In the genomic region with DNA sequence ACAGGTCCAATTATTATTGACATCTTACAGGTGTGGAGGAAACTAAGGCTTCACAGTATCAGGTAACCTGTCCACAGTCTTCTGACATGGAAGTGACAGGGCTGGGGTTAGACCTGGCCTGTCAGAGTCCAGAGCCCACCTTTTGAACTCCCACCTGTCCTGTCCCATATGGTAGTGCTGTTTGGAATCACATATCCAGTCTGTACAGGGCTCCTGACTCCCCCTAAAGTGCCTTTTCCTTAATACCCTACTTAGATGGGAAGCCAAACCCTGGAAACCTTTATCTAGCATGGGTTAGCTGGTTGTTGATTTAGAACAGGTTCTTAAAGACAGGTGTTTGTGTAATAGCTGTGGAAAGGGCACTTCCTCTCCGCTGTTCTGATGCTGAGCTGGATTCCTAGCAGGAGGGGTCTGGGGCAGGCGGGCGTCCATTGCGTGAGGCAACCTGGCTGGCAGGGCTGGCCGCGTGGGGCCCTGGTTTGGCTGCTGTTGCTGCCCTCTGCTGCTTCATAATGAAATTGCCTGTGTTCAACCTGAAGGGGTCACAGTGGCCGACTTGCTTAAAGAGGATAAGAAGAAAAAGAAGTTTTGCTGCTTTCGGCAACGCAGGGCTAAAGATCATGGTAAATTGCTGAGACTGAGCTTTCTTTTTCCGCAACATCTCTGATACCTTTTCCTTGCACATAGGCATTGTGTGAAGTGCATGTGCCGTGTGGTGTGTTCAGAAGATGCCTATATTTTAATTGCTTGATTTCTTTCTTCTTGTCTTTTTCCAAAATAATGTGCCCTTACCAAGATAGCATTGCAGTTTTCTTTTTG, we compare ENCODE assay signal across 8 cellular contexts.
DNase-seq lines count a peak whose midpoint lies in the region; ATAC-seq, FAIRE-seq and TF ChIP-seq lines count a peak whose summit lies in the region.

No MANE protein-coding gene starts in this region.

- H3K27ac ChIP-seq in iPS DF 6.9 (ENCODE audit: low read length) = no peak overlapping the region

- no peaks in the 10 kb centered on the region for H3K4me1 ChIP-seq in iPS DF 6.9 (ENCODE audit: control insufficient read depth, insufficient read depth, low read length)

- peak overlapping the region in 2 of 5 experiments; percentile 49 to 50 for H3K27ac Mint-ChIP-seq in brain

- no peaks in the 10 kb centered on the region for H3K36me3 ChIP-seq in iPS DF 6.9 (ENCODE audit: control insufficient read depth, insufficient read depth, low read length)

- no peaks in the 10 kb centered on the region for H3K27me3 ChIP-seq in iPS DF 6.9 (ENCODE audit: control insufficient read depth, insufficient read depth, low read length)

- no peak overlapping the region for H3K4me3 ChIP-seq in iPS DF 6.9 (ENCODE audit: low read length)

- TF ChIP-seq CTCF in D721Med (IDR thresholded peaks at IDR 0.05; ENCODE audit: insufficient read depth, missing control alignments) (peak; percentile 68), brain (conservative IDR thresholded peaks at IDR 0.05) (peak; percentile 91 to 95)

- no CpG with 5 or more reads among the region's 11 CpGs for WGBS in iPS DF 6.9 (ENCODE audit: insufficient coverage, insufficient read length)

- H3K36me3 Mint-ChIP-seq in brain = no peaks in the 10 kb centered on the region

- H3K9me3 Mint-ChIP-seq in brain = no peaks in the 10 kb centered on the region

- H3K27me3 Mint-ChIP-seq in brain = peaks cover 2% of the 10 kb centered on the region

- peaks cover 19% of the 10 kb centered on the region for H3K4me1 Mint-ChIP-seq in brain

- H3K4me3 Mint-ChIP-seq in brain = peak overlapping the region in 1 of 5 experiments; percentile 21

- DNase-seq in D721Med (ENCODE audit: insufficient read length, low spot score) (peak; percentile 42), NCI-H1417 treated with DMSO at 0.1 percent for 48 hours (lab: John Stamatoyannopoulos, UW) (peak; percentile 22), UCSD-AML1 (lab: John Stamatoyannopoulos, UW; ENCODE audit: unreplicated experiment) (peak; percentile 69), iPS DF 6.9 (ENCODE audit: low read depth, low spot score) (peak; percentile 41), smooth muscle cell of the brain vasculature (ENCODE audit: low read depth, low spot score) (peak; percentile 29), T1000 (lab: John Stamatoyannopoulos, UW) (no peak)

- FAIRE-seq in D721Med (lab: Jason Lieb, UNC) = no peak

- peak; percentile 69 for ATAC-seq in GM21786 (IDR thresholded peaks at IDR 0.05; ENCODE audit: unreplicated experiment)

- no peaks in the 10 kb centered on the region for H3K9me3 ChIP-seq in iPS DF 6.9 (ENCODE audit: control insufficient read depth, insufficient read depth, low read length)
